Comparison of ENCODE assay signal across 21 cellular contexts in the genomic region with DNA sequence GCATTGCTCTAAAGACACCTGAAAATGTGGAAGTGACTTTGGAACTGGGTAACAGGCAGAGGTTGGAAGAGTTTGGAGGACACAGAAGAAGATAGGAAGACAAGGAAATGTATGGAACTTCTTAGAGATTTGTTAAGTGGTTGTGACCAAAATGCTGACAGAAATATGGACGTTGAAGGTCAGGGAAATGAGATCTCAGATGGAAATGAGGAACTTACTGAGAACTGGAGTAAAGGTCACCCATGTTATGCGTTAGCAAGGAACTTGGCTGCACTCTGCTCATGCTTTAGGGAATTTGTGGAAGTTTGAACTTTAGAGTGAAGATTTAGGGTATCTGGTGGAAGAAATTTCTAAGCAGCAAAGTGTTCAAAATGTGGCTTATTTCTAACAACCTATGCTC.
DNase-seq lines count a peak whose midpoint lies in the region; ATAC-seq, FAIRE-seq and TF ChIP-seq lines count a peak whose summit lies in the region.
"Had no signal": no experiment of that assay in that cellular context is flagged by ENCODE, and none has a peak within 500 bp of the region (broad histone marks: within the 10 kb centered on the region; RNA-seq: fewer than 3 reads in every experiment).

No MANE protein-coding gene starts in this region.

- intact Hi-C loops in right lobe of liver (cut with DNase I) (no loop called here), HepG2 (cut with micrococcal nuclease; ENCODE audit: unreplicated experiment) (no loop called here), upper lobe of right lung (cut with DNase I) (no loop called here), esophagus squamous epithelium (cut with DNase I) (no loop called here)

- WGBS in right lobe of liver (ENCODE audit: insufficient coverage, low coverage, low lambda C conversion rate, missing lambda C conversion rate) = 25% methylated on average over 2 of the region's 2 CpGs
- WGBS in HepG2 (ENCODE audit: low lambda C conversion rate) = 12% methylated on average over 2 of the region's 2 CpGs
- 50 to 54% methylated on average over 2 of the region's 2 CpGs for WGBS in esophagus squamous epithelium, 2 donors

- TF ChIP-seq POLR2A in right lobe of liver (IDR thresholded peaks at IDR 0.05) (no peak), HepG2 (IDR thresholded peaks at IDR 0.05; ENCODE audit: insufficient read depth in 1 of 2, low read depth in 2 of 2, low read length in 2 of 2) (no peak), esophagus squamous epithelium (IDR thresholded peaks at IDR 0.05) (no peak)

- H3K4me1 Mint-ChIP-seq in activated CD4-positive, alpha-beta memory T cell treated with anti-CD3 and anti-CD28 coated beads, Interleukin-2, amount 10 ng/mL, durations not matched to agents 7 days and 5 days = peaks cover 14% of the 10 kb centered on the region

- no peak for TF ChIP-seq CTCF in right lobe of liver (IDR thresholded peaks at IDR 0.05)
- TF ChIP-seq CTCF in HepG2 (CRISPR knock-in tag; IDR thresholded peaks at IDR 0.05) = no peak
- no peak for TF ChIP-seq CTCF in upper lobe of right lung (IDR thresholded peaks at IDR 0.05)
- TF ChIP-seq CTCF in esophagus squamous epithelium (IDR thresholded peaks at IDR 0.05) = no peak

- H3K36me3 ChIP-seq in right lobe of liver (no peaks in the 10 kb centered on the region), HepG2 (replicated peaks in 1 of 2; ENCODE audit: control insufficient read depth in 1 of 2, insufficient read depth in 2 of 2, low read length in 2 of 2) (no peaks in the 10 kb centered on the region), iPS-20b (ENCODE audit: insufficient read depth, low read depth, low read length) (no peaks in the 10 kb centered on the region), upper lobe of right lung (no peaks in the 10 kb centered on the region), esophagus squamous epithelium (no peaks in the 10 kb centered on the region), MG63 (no peaks in the 10 kb centered on the region)
- H3K36me3 ChIP-seq: thoracic aorta had no signal

- no peaks in the 10 kb centered on the region for H4K20me1 ChIP-seq in HepG2 (ENCODE audit: insufficient read depth, low read length)

- in situ Hi-C loops in HepG2 (cut with HindIII; ENCODE audit: extremely low pct_ligation_motif_present, low pct_unique_long_range_greater_than_20kb) = no loop called here

- H3K9me3 ChIP-seq in right lobe of liver = no peaks in the 10 kb centered on the region
- no peaks in the 10 kb centered on the region for H3K9me3 ChIP-seq in HepG2 (ENCODE audit: low read length)
- H3K9me3 ChIP-seq in iPS-20b (ENCODE audit: insufficient read depth, low read depth, low read length) = peaks cover 10% of the 10 kb centered on the region; the same call in 1 of the 2 replicates
- no peaks in the 10 kb centered on the region for H3K9me3 ChIP-seq in upper lobe of right lung
- H3K9me3 ChIP-seq in esophagus squamous epithelium = no peaks in the 10 kb centered on the region
- H3K9me3 ChIP-seq in MG63 = no peaks in the 10 kb centered on the region
- H3K9me3 ChIP-seq: thoracic aorta had no signal

- no peak overlapping the region for H3K27ac Mint-ChIP-seq in activated CD4-positive, alpha-beta memory T cell treated with anti-CD3 and anti-CD28 coated beads, Interleukin-2, amount 10 ng/mL, durations not matched to agents 7 days and 5 days
- H3K27ac Mint-ChIP-seq: activated naive CD4-positive, alpha-beta T cell treated with anti-CD3 and anti-CD28 coated beads, Interleukin-2, amount 50 U/mL, for 24 hours; CD4-positive, alpha-beta memory T cell had no signal

- TF ChIP-seq EP300 in HepG2 (IDR thresholded peaks at IDR 0.05; ENCODE audit: low read depth in 2 of 2, low read length in 2 of 2) (no peak), HepG2 (CRISPR knock-in tag; IDR thresholded peaks at IDR 0.05; ENCODE audit: borderline replicate concordance) (no peak)

- H3K27me3 ChIP-seq in right lobe of liver (no peaks in the 10 kb centered on the region), HepG2 (ENCODE audit: control insufficient read depth in 1 of 2, insufficient read depth in 2 of 2, low read length in 2 of 2) (no peaks in the 10 kb centered on the region; a peak in 2 of 5 replicates), iPS-20b (ENCODE audit: insufficient read depth, low read length) (no peaks in the 10 kb centered on the region), upper lobe of right lung (no peaks in the 10 kb centered on the region), esophagus squamous epithelium (no peaks in the 10 kb centered on the region), MG63 (no peaks in the 10 kb centered on the region)

- H3K9me3 Mint-ChIP-seq in activated CD4-positive, alpha-beta memory T cell treated with anti-CD3 and anti-CD28 coated beads, Interleukin-2, amount 10 ng/mL, durations not matched to agents 7 days and 5 days = peaks cover 6% of the 10 kb centered on the region

- no peak for FAIRE-seq in HepG2 (lab: Jason Lieb, UNC)
- FAIRE-seq: GM12892, islet of Langerhans had no signal

- no peak overlapping the region for H2AFZ ChIP-seq in HepG2 (ENCODE audit: low read length)

- H3K4me3 ChIP-seq in right lobe of liver (no peak overlapping the region), HepG2 (replicated peaks in 1 of 3; ENCODE audit: insufficient read depth in 1 of 3, low read depth in 2 of 3, low read length in 3 of 3) (no peak overlapping the region), iPS-20b (ENCODE audit: low read length) (no peak overlapping the region), upper lobe of right lung (no peak overlapping the region), esophagus squamous epithelium (no peak overlapping the region), MG63 (no peak overlapping the region)
- H3K4me3 ChIP-seq: thoracic aorta had no signal

- no TSS peak for BruUV-seq in HepG2 (replicated peaks; lab: Mats Ljungman, UMichigan)

- ATAC-seq in right lobe of liver (peak in 3 of 4 donors; percentile 51 to 67 (median 60)), HepG2 (no peak), upper lobe of right lung (peak; percentile 75)
- ATAC-seq: activated T-cell treated with anti-CD3 and anti-CD28 coated beads, Interleukin-2, amount 50 U/mL, for 4 hours had no signal

- TF ChIP-seq RAD21 in HepG2 (CRISPR knock-in tag; IDR thresholded peaks at IDR 0.05) = no peak

- DNase-seq in right lobe of liver (no peak), HepG2 (ENCODE audit: low spot score) (no peak), SKM-1 (lab: John Stamatoyannopoulos, UW; ENCODE audit: unreplicated experiment) (peak; percentile 50), upper lobe of right lung (no peak), esophagus squamous epithelium (lab: John Stamatoyannopoulos, UW) (no peak), MG63 (no peak)
- no peak for DNase-seq in activated CD4-positive, alpha-beta memory T cell treated with anti-CD3 and anti-CD28 coated beads, Interleukin-2, amount 10 ng/mL, durations not matched to agents 7 days and 5 days
- DNase-seq: activated CD4-positive, CD25-positive, alpha-beta regulatory T cell; activated T-cell treated with anti-CD3 and anti-CD28 coated beads, Interleukin-2, amount 50 U/mL, for 4 hours; CD4-positive, alpha-beta memory T cell; midbrain; NCI-H1092 treated with DMSO at 0.1 percent for 48 hours; NCI-H446 treated with DMSO at 0.1 percent for 48 hours; SHP77; stimulated activated CD4-positive, alpha-beta T cell treated with anti-CD3 and anti-CD28 coated beads, Interleukin-15, amount 100 ng/mL, for 24 hours; T-helper 2 cell had no signal

- CTCF ChIA-PET in HepG2 (lab: Yijun Ruan, JAX; ENCODE audit: low intra/inter-chr PET ratio, low total read pairs) = no interaction called here
- CTCF ChIA-PET in activated CD4-positive, alpha-beta memory T cell treated with anti-CD3 and anti-CD28 coated beads, Interleukin-2, amount 10 ng/mL, durations not matched to agents 7 days and 5 days (lab: Charles Lee) = no interaction called here

- no peak overlapping the region for H3K4me3 Mint-ChIP-seq in activated CD4-positive, alpha-beta memory T cell treated with anti-CD3 and anti-CD28 coated beads, Interleukin-2, amount 10 ng/mL, durations not matched to agents 7 days and 5 days
- H3K4me3 Mint-ChIP-seq: activated naive CD4-positive, alpha-beta T cell treated with anti-CD3 and anti-CD28 coated beads, Interleukin-2, amount 50 U/mL, for 24 hours; activated T-cell treated with anti-CD3 and anti-CD28 coated beads, Interleukin-2, amount 50 U/mL, for 4 hours; CD4-positive, alpha-beta memory T cell had no signal

- H3K4me2 ChIP-seq in HepG2 (ENCODE audit: low read depth, low read length) = no peak overlapping the region

- H3K9ac ChIP-seq in HepG2 (ENCODE audit: insufficient read depth, low read depth, low read length) (no peak overlapping the region), iPS-20b (ENCODE audit: low read depth, low read length) (no peak overlapping the region)

- H3K4me1 ChIP-seq in right lobe of liver (peaks cover 0 to 3% (median 0%) of the 10 kb centered on the region in 4 donors), HepG2 (ENCODE audit: insufficient read depth, low read length) (no peaks in the 10 kb centered on the region), iPS-20b (ENCODE audit: insufficient read depth, low read length) (peaks cover 26% of the 10 kb centered on the region), upper lobe of right lung (no peaks in the 10 kb centered on the region), esophagus squamous epithelium (peaks cover 0 to 9% (median 7%) of the 10 kb centered on the region in 3 donors)

- H3K79me2 ChIP-seq in HepG2 (ENCODE audit: insufficient read depth, low read length) = no peaks in the 10 kb centered on the region

- POLR2A ChIA-PET in HepG2 (lab: Yijun Ruan, JAX) = no interaction called here
- POLR2A ChIA-PET in activated CD4-positive, alpha-beta memory T cell treated with anti-CD3 and anti-CD28 coated beads, Interleukin-2, amount 10 ng/mL, durations not matched to agents 7 days and 5 days (lab: Charles Lee) = no interaction called here

- no peaks in the 10 kb centered on the region for H3K27me3 Mint-ChIP-seq in activated CD4-positive, alpha-beta memory T cell treated with anti-CD3 and anti-CD28 coated beads, Interleukin-2, amount 10 ng/mL, durations not matched to agents 7 days and 5 days
- H3K27me3 Mint-ChIP-seq: activated naive CD4-positive, alpha-beta T cell treated with anti-CD3 and anti-CD28 coated beads, Interleukin-2, amount 50 U/mL, for 24 hours had no signal

- H3K36me3 Mint-ChIP-seq in activated CD4-positive, alpha-beta memory T cell treated with anti-CD3 and anti-CD28 coated beads, Interleukin-2, amount 10 ng/mL, durations not matched to agents 7 days and 5 days (ENCODE audit: low read depth) = no peaks in the 10 kb centered on the region
- H3K36me3 Mint-ChIP-seq: activated naive CD4-positive, alpha-beta T cell treated with anti-CD3 and anti-CD28 coated beads, Interleukin-2, amount 50 U/mL, for 24 hours had no signal

- H3K27ac ChIP-seq in right lobe of liver (no peak overlapping the region), HepG2 (ENCODE audit: extremely low read length, insufficient read depth, low read length) (no peak overlapping the region), iPS-20b (ENCODE audit: low read length) (peak overlapping the region; percentile 14), upper lobe of right lung (peak overlapping the region; percentile 26), esophagus squamous epithelium (peak overlapping the region in 1 of 4 donors; percentile 31)
- H3K27ac ChIP-seq: thoracic aorta had no signal

Comparison
In these comparisons a context has a peak if more than half of its experiments do, and no peak if none do; other contexts are left out.
1. H3K27ac ChIP-seq: peak in iPS-20b (single experiment) and upper lobe of right lung (single experiment); none in right lobe of liver (0 of 3) and HepG2 (single experiment).